ENCODE assay signal across 7 cellular contexts in genomic region chr2:183339311-183339710, GRCh38.
"Had no signal": no experiment of that assay in that cellular context is flagged by ENCODE, and none has a peak within 500 bp of the region (broad histone marks: within the 10 kb centered on the region; RNA-seq: fewer than 3 reads in every experiment).

No MANE protein-coding gene starts in this region.

- FAIRE-seq: GM12878, GM12891, GM12892, GM18507, GM19239 had no signal

- ATAC-seq: GM12878 had no signal

- H3K4me3 ChIP-seq: GM12878 had no signal

- DNase-seq: GDM1, GF-D8 had no signal
